ENCODE assay signal across 13 cellular contexts in genomic region chr2:17541514-17541950, GRCh38. TPM values are rescaled to one million over a fixed set of nuclear protein-coding genes. Genes with fewer than 3 reads are reported as not detected.
DNase-seq lines count a peak whose midpoint lies in the region; ATAC-seq and TF ChIP-seq lines count a peak whose summit lies in the region.
"Had no signal": no experiment of that assay in that cellular context is flagged by ENCODE, and none has a peak within 500 bp of the region (broad histone marks: within the 10 kb centered on the region; RNA-seq: fewer than 3 reads in every experiment).

No MANE protein-coding gene starts in this region.

- H3K36me3 ChIP-seq in HCT116 (ENCODE audit: control insufficient read depth in 1 of 2, insufficient read depth in 2 of 2, low read length in 2 of 2): no peaks in the 10 kb centered on the region
- no peaks in the 10 kb centered on the region for H3K36me3 ChIP-seq in breast epithelium
- H3K36me3 ChIP-seq in left lung: no peaks in the 10 kb centered on the region
- H3K36me3 ChIP-seq in skeletal muscle satellite cell (ENCODE audit: insufficient read depth, low read length): no peaks in the 10 kb centered on the region

- H3K36me3 Mint-ChIP-seq in activated T-helper 1 cell treated with anti-CD3 and anti-CD28 coated beads, Interleukin-12 subunit alpha, Interleukin-12 subunit beta, Interleukin-2, Interleukin-4 antibody, amounts not matched to agents 30 ng/mL and 10 ng/mL and 1 ng/mL, durations not matched to agents 14 hours and 24 hours and 36 hours (ENCODE audit: low read depth): peaks cover 2% of the 10 kb centered on the region

- BruUV-seq in HCT116 (replicated peaks; lab: Mats Ljungman, UMichigan): no TSS peak

- intact Hi-C loops in HCT116 (cut with micrococcal nuclease) (loop anchor here (2.0 kb wide), 1 partner anchor 105 kb away; no protein-coding TSS in a partner anchor), breast epithelium (cut with DNase I; ENCODE audit: low total_unique reads) (no loop called here), left lung (cut with DNase I) (no loop called here)
- intact Hi-C loops in activated T-helper 1 cell treated with anti-CD3 and anti-CD28 coated beads, Interleukin-12 subunit alpha, Interleukin-12 subunit beta, Interleukin-2, Interleukin-4 antibody, amounts not matched to agents 30 ng/mL and 10 ng/mL and 1 ng/mL, durations not matched to agents 14 hours and 24 hours and 36 hours (cut with micrococcal nuclease): no loop called here

- peaks cover 51% of the 10 kb centered on the region for H3K27me3 Mint-ChIP-seq in activated T-helper 1 cell treated with anti-CD3 and anti-CD28 coated beads, Interleukin-12 subunit alpha, Interleukin-12 subunit beta, Interleukin-2, Interleukin-4 antibody, amounts not matched to agents 30 ng/mL and 10 ng/mL and 1 ng/mL, durations not matched to agents 14 hours and 24 hours and 36 hours (ENCODE audit: insufficient read depth)

- TF ChIP-seq POLR2A in HCT116 (IDR thresholded peaks at IDR 0.05; ENCODE audit: borderline replicate concordance, extremely low read depth, insufficient read depth, insufficient read length): no peak
- no peak for TF ChIP-seq POLR2A in breast epithelium (IDR thresholded peaks at IDR 0.05)

- no peak for TF ChIP-seq RAD21 in HCT116 (IDR thresholded peaks at IDR 0.05; ENCODE audit: low read depth)

- H3K4me3 Mint-ChIP-seq in activated T-helper 1 cell treated with anti-CD3 and anti-CD28 coated beads, Interleukin-12 subunit alpha, Interleukin-12 subunit beta, Interleukin-2, Interleukin-4 antibody, amounts not matched to agents 30 ng/mL and 10 ng/mL and 1 ng/mL, durations not matched to agents 14 hours and 24 hours and 36 hours: no peak overlapping the region
- H3K4me3 Mint-ChIP-seq: dendritic cell treated with granulocyte-macrophage colony-stimulating factor and Interleukin-4, amounts not matched to agents 40 ng/mL and 50 ng/mL, for 4 days had no signal

- H3K4me1 ChIP-seq in HCT116 (ENCODE audit: control insufficient read depth in 1 of 2, insufficient read depth in 2 of 2, low read length in 2 of 2): peaks cover 10 to 57% of the 10 kb centered on the region in 2 experiments; a peak in 3 of 4 replicates
- no peaks in the 10 kb centered on the region for H3K4me1 ChIP-seq in breast epithelium
- H3K4me1 ChIP-seq in left lung: peaks cover 0 to 5% of the 10 kb centered on the region in 2 donors
- peaks cover 28% of the 10 kb centered on the region for H3K4me1 ChIP-seq in skeletal muscle satellite cell (ENCODE audit: control insufficient read depth, insufficient read depth, low read length)

- peak overlapping the region; percentile 68; the same call in 1 of the 2 replicates for H3K9ac ChIP-seq in HCT116 (ENCODE audit: low read length)
- H3K9ac ChIP-seq in skeletal muscle satellite cell (ENCODE audit: low read depth, low read length): no peak overlapping the region

- H3K9me2 ChIP-seq in HCT116 (ENCODE audit: insufficient read depth): no peaks in the 10 kb centered on the region

- no peak overlapping the region for H2AFZ ChIP-seq in HCT116 (ENCODE audit: low read depth, low read length, poor library complexity, severe bottlenecking)

- no peak overlapping the region for H3K27ac Mint-ChIP-seq in activated T-helper 1 cell treated with anti-CD3 and anti-CD28 coated beads, Interleukin-12 subunit alpha, Interleukin-12 subunit beta, Interleukin-2, Interleukin-4 antibody, amounts not matched to agents 30 ng/mL and 10 ng/mL and 1 ng/mL, durations not matched to agents 14 hours and 24 hours and 36 hours
- H3K27ac Mint-ChIP-seq: dendritic cell treated with granulocyte-macrophage colony-stimulating factor and Interleukin-4, amounts not matched to agents 40 ng/mL and 50 ng/mL, for 4 days had no signal

- H3K79me2 ChIP-seq in HCT116 (ENCODE audit: insufficient read depth, low read length): no peaks in the 10 kb centered on the region

- POLR2A ChIA-PET in HCT116 (lab: Charles Lee): interaction anchor here (1.6 kb wide), 1 partner anchor 48 kb away, joined by 6 read pairs; no protein-coding TSS in a partner anchor

- RAD21 ChIA-PET in HCT116 (lab: Charles Lee; ENCODE audit: low non-redundant PET in 1 of 2, low total read pairs in 2 of 2, uncharacterized antibody in 2 of 2, unreplicated experiment in 2 of 2): no interaction called here

- no peak for TF ChIP-seq CTCF in HCT116 (IDR thresholded peaks at IDR 0.05 in 2 of 3, conservative IDR thresholded peaks at IDR 0.05 in 1 of 3; ENCODE audit: borderline replicate concordance in 1 of 3, insufficient read depth in 1 of 3, low read depth in 2 of 3, low read length in 2 of 3)
- TF ChIP-seq CTCF in breast epithelium (IDR thresholded peaks at IDR 0.05): no peak
- TF ChIP-seq CTCF in left lung (IDR thresholded peaks at IDR 0.05): no peak

- H3K9me3 ChIP-seq in HCT116 (ENCODE audit: control insufficient read depth in 1 of 2, insufficient read depth in 1 of 2, low read depth in 1 of 2, low read length in 2 of 2): no peaks in the 10 kb centered on the region
- H3K9me3 ChIP-seq in breast epithelium: no peaks in the 10 kb centered on the region
- no peaks in the 10 kb centered on the region for H3K9me3 ChIP-seq in left lung
- no peaks in the 10 kb centered on the region for H3K9me3 ChIP-seq in skeletal muscle satellite cell (replicated peaks; ENCODE audit: low read length)

- H3K27ac ChIP-seq in HCT116 (ENCODE audit: low read depth, low read length) (no peak overlapping the region), breast epithelium (peak overlapping the region in 1 of 2 donors; percentile 14), left lung (no peak overlapping the region)
- H3K27ac ChIP-seq: HL-60 had no signal

- H3K4me1 Mint-ChIP-seq in activated T-helper 1 cell treated with anti-CD3 and anti-CD28 coated beads, Interleukin-12 subunit alpha, Interleukin-12 subunit beta, Interleukin-2, Interleukin-4 antibody, amounts not matched to agents 30 ng/mL and 10 ng/mL and 1 ng/mL, durations not matched to agents 14 hours and 24 hours and 36 hours (ENCODE audit: low read depth): peaks cover 5% of the 10 kb centered on the region

- DNase-seq in HCT116 (ENCODE audit: low read depth, low spot score) (no peak), breast epithelium (ENCODE audit: low spot score in 2 of 2) (no peak), left lung (no peak), SW 1271 (lab: John Stamatoyannopoulos, UW) (no peak), NCI-H1694 (lab: John Stamatoyannopoulos, UW) (no peak), hippocampal formation (lab: John Stamatoyannopoulos, UW) (no peak)
- DNase-seq in activated T-helper 1 cell treated with anti-CD3 and anti-CD28 coated beads, Interleukin-12 subunit alpha, Interleukin-12 subunit beta, Interleukin-2, Interleukin-4 antibody, amounts not matched to agents 30 ng/mL and 10 ng/mL and 1 ng/mL, durations not matched to agents 14 hours and 24 hours and 36 hours (ENCODE audit: low spot score): no peak
- DNase-seq: NCI-H1105 treated with DMSO at 0.1 percent for 48 hours, occipital lobe had no signal

- ATAC-seq in HCT116 (no peak), left lung (no peak)

- no peaks in the 10 kb centered on the region for H3K27me3 ChIP-seq in HCT116 (ENCODE audit: insufficient read depth, low read length)
- peaks cover 0 to 7% of the 10 kb centered on the region in 2 donors for H3K27me3 ChIP-seq in breast epithelium
- H3K27me3 ChIP-seq in left lung: peaks cover 20 to 100% of the 10 kb centered on the region in 2 donors
- H3K27me3 ChIP-seq in skeletal muscle satellite cell (ENCODE audit: control insufficient read depth, insufficient read depth, low read length): peaks cover 74% of the 10 kb centered on the region

- H3K4me3 ChIP-seq in HCT116 (replicated peaks in 1 of 2; ENCODE audit: low read depth in 1 of 2, low read length in 2 of 2): peak overlapping the region; percentile 47 to 65
- peak overlapping the region in 2 of 3 donors; percentile 60 to 61 for H3K4me3 ChIP-seq in breast epithelium
- H3K4me3 ChIP-seq in left lung: peak overlapping the region; percentile 40
- H3K4me3 ChIP-seq in skeletal muscle satellite cell (ENCODE audit: low read length): peak overlapping the region; percentile 67

- no peaks in the 10 kb centered on the region for H4K20me1 ChIP-seq in HCT116 (ENCODE audit: insufficient read depth)

- CTCF ChIA-PET in HCT116 (lab: Charles Lee): no interaction called here

- H3K4me2 ChIP-seq in HCT116 (ENCODE audit: low read length) (peak overlapping the region; percentile 82), skeletal muscle satellite cell (ENCODE audit: low read length) (peak overlapping the region; percentile 87)

- H3K9me3 Mint-ChIP-seq in activated T-helper 1 cell treated with anti-CD3 and anti-CD28 coated beads, Interleukin-12 subunit alpha, Interleukin-12 subunit beta, Interleukin-2, Interleukin-4 antibody, amounts not matched to agents 30 ng/mL and 10 ng/mL and 1 ng/mL, durations not matched to agents 14 hours and 24 hours and 36 hours: no peaks in the 10 kb centered on the region
- H3K9me3 Mint-ChIP-seq: dendritic cell treated with granulocyte-macrophage colony-stimulating factor and Interleukin-4, amounts not matched to agents 40 ng/mL and 50 ng/mL, for 4 days had no signal

TF ChIP-seq in HCT116, 20 proteins besides CTCF, POLR2A, EP300 and RAD21:
- no peak for TF ChIP-seq ZNF274 (IDR thresholded peaks at IDR 0.05; ENCODE audit: low read depth, low read length)
- TF ChIP-seq POLR2AphosphoS5 (IDR thresholded peaks at IDR 0.05; ENCODE audit: low read depth, low read length): no peak
- no peak for TF ChIP-seq ATF3 (IDR thresholded peaks at IDR 0.05)
- TF ChIP-seq SP1 (IDR thresholded peaks at IDR 0.05; ENCODE audit: low read depth): no peak
- no peak for TF ChIP-seq EZH2 (IDR thresholded peaks at IDR 0.05)
- TF ChIP-seq SRF (IDR thresholded peaks at IDR 0.05; ENCODE audit: low read depth): no peak

RNA-seq across cellular contexts. Expression of gene VSNL1, which starts 1.0 kb away (rescaled TPM):
- total RNA-seq in HCT116 (2021; ENCODE audit: unreplicated experiment) (4.6 TPM), breast epithelium (1 to 10 TPM in 2 of 3 donors, under 1 TPM in 1; 0.80 to 6.9 (median 2.6) TPM), left lung (1 to 10 TPM; 1.6 to 3.1 TPM)
- polyA plus RNA-seq in HCT116 (2012): 9.2 and 12.5 TPM in 2 replicates
- total RNA-seq in skeletal muscle satellite cell (2012; rRNA removed): 0.51 TPM in 1 of 2 replicates, not detected in the other
- not detected in 2 replicates for total RNA-seq in activated T-helper 1 cell treated with anti-CD3 and anti-CD28 coated beads, Interleukin-12 subunit alpha, Interleukin-12 subunit beta, Interleukin-2, Interleukin-4 antibody, amounts not matched to agents 30 ng/mL and 10 ng/mL and 1 ng/mL, durations not matched to agents 14 hours and 24 hours and 36 hours
- total RNA-seq: OCI-LY7 had no signal

RNA-seq across cellular contexts. Expression of gene RAD51AP2, which starts 23.3 kb away (rescaled TPM):
- 0.10 TPM for total RNA-seq in HCT116 (2021; ENCODE audit: unreplicated experiment)
- 0.02 and 0.03 TPM in 2 replicates for polyA plus RNA-seq in HCT116 (2012)
- under 1 TPM; under 0.01 to 0.29 (median 0.16) TPM for total RNA-seq in breast epithelium
- total RNA-seq in left lung: under 1 TPM in 1 of 2 donors, not detected in 1; 0.12 TPM
- total RNA-seq in skeletal muscle satellite cell (2012; rRNA removed): not detected in 2 replicates
- not detected in 2 replicates for total RNA-seq in activated T-helper 1 cell treated with anti-CD3 and anti-CD28 coated beads, Interleukin-12 subunit alpha, Interleukin-12 subunit beta, Interleukin-2, Interleukin-4 antibody, amounts not matched to agents 30 ng/mL and 10 ng/mL and 1 ng/mL, durations not matched to agents 14 hours and 24 hours and 36 hours
